ENCODE assay signal across 11 cellular contexts in the genomic region with DNA sequence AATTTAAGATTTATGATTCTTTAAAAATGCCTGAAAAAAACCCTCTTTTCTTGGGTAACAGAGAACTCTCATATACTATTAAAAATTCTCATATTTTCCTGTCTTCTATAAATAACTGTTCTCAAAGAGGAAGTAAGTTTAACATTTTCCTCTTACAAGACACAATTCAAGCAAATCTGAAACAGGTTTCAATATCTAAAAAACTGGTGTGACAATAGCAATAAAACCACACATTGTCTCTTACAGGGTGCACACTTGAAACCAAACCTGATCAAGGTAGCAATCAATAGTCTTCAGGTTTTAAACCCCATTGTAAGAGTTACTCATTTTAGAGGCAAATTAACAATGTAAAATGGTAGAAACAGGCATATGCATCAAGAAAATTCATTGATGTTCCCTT. TPM values are rescaled to one million over a fixed set of nuclear protein-coding genes. Genes with fewer than 3 reads are reported as not detected.
A peak's percentile ranks its signal among the peaks of the same experiment; 100 is the strongest.
DNase-seq lines count a peak whose midpoint lies in the region; ATAC-seq, FAIRE-seq and TF ChIP-seq lines count a peak whose summit lies in the region.
"Had no signal": no experiment of that assay in that cellular context is flagged by ENCODE, and none has a peak within 500 bp of the region (broad histone marks: within the 10 kb centered on the region; RNA-seq: fewer than 3 reads in every experiment).

No MANE protein-coding gene starts in this region.

- TF ChIP-seq POLR2A in GM12891 (IDR thresholded peaks at IDR 0.05; ENCODE audit: low read depth, low read length) = no peak

- H3K36me3 ChIP-seq in SK-N-MC (ENCODE audit: insufficient read depth, low read length) = peaks cover 97% of the 10 kb centered on the region

- DNase-seq in GM12891 (ENCODE audit: insufficient read length, low spot score) = no peak
- DNase-seq in SK-N-MC (ENCODE audit: low read depth, low spot score) = no peak
- no peak for DNase-seq in NCI-H1694 treated with DMSO at 0.1 percent for 48 hours (lab: John Stamatoyannopoulos, UW)
- no peak for DNase-seq in NCI-H510A treated with DMSO at 0.1 percent for 48 hours (lab: John Stamatoyannopoulos, UW)
- DNase-seq in A172 (ENCODE audit: low spot score) = no peak
- no peak for DNase-seq in NCI-H2081 (lab: John Stamatoyannopoulos, UW)
- DNase-seq: hypothalamus, tibial artery had no signal

- ATAC-seq in GM19328 (IDR thresholded peaks at IDR 0.05; ENCODE audit: unreplicated experiment) (peak; percentile 74), HG02973 (IDR thresholded peaks at IDR 0.05; ENCODE audit: unreplicated experiment) (peak; percentile 52)

- no peak overlapping the region for H3K9ac ChIP-seq in SK-N-MC (ENCODE audit: insufficient read length)

- H3K9me3 ChIP-seq in SK-N-MC (ENCODE audit: low read depth, low read length) = no peaks in the 10 kb centered on the region
- H3K9me3 ChIP-seq: tibial artery had no signal

- peak; percentile 20 for FAIRE-seq in GM12891 (lab: Jason Lieb, UNC)
- FAIRE-seq: H1 had no signal

- peak overlapping the region; percentile 59 for H3K27ac ChIP-seq in SK-N-MC
- H3K27ac ChIP-seq: tibial artery had no signal

- H3K4me3 ChIP-seq in SK-N-MC = no peak overlapping the region
- H3K4me3 ChIP-seq: tibial artery had no signal

TF ChIP-seq in GM12891, 5 proteins besides CTCF, POLR2A, EP300 and RAD21:
- TF ChIP-seq PAX5 (IDR thresholded peaks at IDR 0.05; ENCODE audit: insufficient read depth, low read length, severe bottlenecking) = no peak
- no peak for TF ChIP-seq POU2F2 (IDR thresholded peaks at IDR 0.05; ENCODE audit: low read depth, low read length)

RNA-seq across cellular contexts. Expression of a gene that starts 28.0 kb away (rescaled TPM):
- polyA plus RNA-seq in GM12891 (2012; ENCODE audit: low read depth, missing spikeins) = 120 TPM
- 75.0 and 75.9 TPM in 2 replicates for total RNA-seq in A172 (2014; rRNA removed; shearing (Covaris generic))

RNA-seq across cellular contexts. Expression of a gene that starts 53.9 kb away (rescaled TPM):
- polyA plus RNA-seq in GM12891 (2012; ENCODE audit: low read depth, missing spikeins) = 7.4 TPM
- 39.7 and 44.5 TPM in 2 replicates for total RNA-seq in A172 (2014; rRNA removed; shearing (Covaris generic))
